Comparison of ENCODE assay signal across 11 cellular contexts in the genomic region with DNA sequence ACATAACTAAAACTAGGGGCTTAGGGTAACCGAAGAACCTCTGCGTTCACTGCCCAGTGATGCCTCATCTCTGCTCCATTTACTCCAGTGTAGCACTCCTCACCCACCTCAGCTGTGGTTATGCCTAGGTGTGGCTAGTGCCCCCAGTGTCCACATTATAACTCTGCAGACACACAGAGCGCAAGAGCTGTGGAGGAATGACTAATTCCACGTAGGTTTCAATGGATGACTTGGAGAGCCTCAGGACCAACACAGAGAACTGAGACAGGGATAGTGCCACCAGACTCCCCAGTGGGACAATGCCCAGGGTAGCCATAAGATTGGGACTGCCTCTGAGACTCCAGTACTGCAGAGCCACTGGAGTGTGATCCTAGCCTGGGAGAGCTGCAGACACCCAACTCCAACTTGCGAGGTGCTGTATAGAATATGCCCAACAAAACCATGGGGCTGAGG.
DNase-seq lines count a peak whose midpoint lies in the region; ATAC-seq and TF ChIP-seq lines count a peak whose summit lies in the region.
"Had no signal": no experiment of that assay in that cellular context is flagged by ENCODE, and none has a peak within 500 bp of the region (broad histone marks: within the 10 kb centered on the region; RNA-seq: fewer than 3 reads in every experiment).

No MANE protein-coding gene starts in this region.

- peak; percentile 21 for DNase-seq in activated CD8-positive, alpha-beta memory T cell treated with anti-CD3 and anti-CD28 coated beads, Interleukin-2, amount 50 U/mL, for 4 hours
- no peak for DNase-seq in activated CD8-positive, alpha-beta memory T cell treated with anti-CD3 and anti-CD28 coated beads, Interleukin-2, amount 50 U/mL, for 48 hours
- DNase-seq in M059J (ENCODE audit: low read depth) (peak; percentile 90), mammary epithelial cell (peak; percentile 78), psoas muscle (no peak)
- peak; percentile 12 for DNase-seq in stimulated activated CD4-positive, alpha-beta T cell treated with anti-CD3 and anti-CD28 coated beads, Interleukin-4, amount 100 ng/mL, for 1 hour
- DNase-seq: CD4-positive, alpha-beta memory T cell; NCI-H526 treated with DMSO at 0.1 percent for 48 hours; right cardiac atrium had no signal

- H3K9ac ChIP-seq in mammary epithelial cell (ENCODE audit: insufficient read depth, low read length) = no peak overlapping the region

- BruUV-seq in mammary epithelial cell (replicated peaks; lab: Mats Ljungman, UMichigan) = no TSS peak

- dilution Hi-C loops in mammary epithelial cell (cut with HindIII; ENCODE audit: low sequenced_read_pairs) = no loop called here

- intact Hi-C loops in mammary epithelial cell (cut with micrococcal nuclease) = loop anchor here (1.0 to 10.0 kb wide), 2 partner anchors 228 to 308 kb away; no protein-coding TSS in a partner anchor
- intact Hi-C loops in psoas muscle (cut with DNase I) = loop anchor here in 1 of 2 donors (10.0 kb wide), 1 partner anchor 228 kb away; no protein-coding TSS in a partner anchor

- H3K4me3 ChIP-seq in mammary epithelial cell (replicated peaks in 1 of 3; ENCODE audit: insufficient read depth in 1 of 3, low read depth in 2 of 3, low read length in 3 of 3) (no peak overlapping the region), psoas muscle (no peak overlapping the region)

- in situ Hi-C loops in mammary epithelial cell (cut with MboI; ENCODE audit: low sequenced_read_pairs in 2 of 2) = loop anchor here in 1 of 2 donors (25.0 kb wide), 1 partner anchor 406 kb away; no protein-coding TSS in a partner anchor

- H3K9me3 ChIP-seq in mammary epithelial cell (replicated peaks; ENCODE audit: insufficient read depth, low read length) (no peaks in the 10 kb centered on the region), psoas muscle (no peaks in the 10 kb centered on the region)

- H3K36me3 ChIP-seq in mammary epithelial cell (ENCODE audit: insufficient read depth, low read length) (peaks cover 22% of the 10 kb centered on the region), psoas muscle (ENCODE audit: insufficient read depth in 1 of 2, low read depth in 1 of 2) (no peaks in the 10 kb centered on the region)

- H3K4me2 ChIP-seq in mammary epithelial cell (ENCODE audit: insufficient read depth, low read depth, low read length) = no peak overlapping the region

- WGBS in mammary epithelial cell (ENCODE audit: low coverage, missing lambda C conversion rate) = 62% methylated on average over 3 of the region's 5 CpGs
- WGBS in psoas muscle, 3 donors = 74 to 98% (median 92%) methylated on average over 5 of the region's 5 CpGs

- H3K27ac ChIP-seq in mammary epithelial cell (ENCODE audit: insufficient read depth, low read depth, low read length) = peak overlapping the region; percentile 13
- no peak overlapping the region for H3K27ac ChIP-seq in psoas muscle

- CTCF ChIA-PET in mammary epithelial cell (lab: Charles Lee; ENCODE audit: low non-redundant PET) = no interaction called here

- peaks cover 27% of the 10 kb centered on the region for H3K79me2 ChIP-seq in mammary epithelial cell (ENCODE audit: insufficient read depth, low read length)

- H2AFZ ChIP-seq in mammary epithelial cell (ENCODE audit: low read depth, low read length) = no peak overlapping the region

- no peak for ATAC-seq in HG02938 (IDR thresholded peaks at IDR 0.05; ENCODE audit: unreplicated experiment)
- ATAC-seq in HG03432 (IDR thresholded peaks at IDR 0.05; ENCODE audit: unreplicated experiment) = no peak
- no peak for ATAC-seq in psoas muscle

- TF ChIP-seq CTCF in mammary epithelial cell (conservative IDR thresholded peaks at IDR 0.05 in 1 of 2, IDR thresholded peaks at IDR 0.05 in 1 of 2; ENCODE audit: extremely low read depth in 1 of 2, insufficient read depth in 1 of 2, low read depth in 1 of 2, low read length in 2 of 2) (peak; percentile 47 to 56), psoas muscle (IDR thresholded peaks at IDR 0.05) (no peak)

- H3K27me3 ChIP-seq in mammary epithelial cell (ENCODE audit: insufficient read depth, low read length) (no peaks in the 10 kb centered on the region), psoas muscle (ENCODE audit: insufficient read depth in 3 of 3, low read length in 2 of 3) (peaks cover 0 to 3% (median 0%) of the 10 kb centered on the region in 3 donors)

- H4K20me1 ChIP-seq in mammary epithelial cell (ENCODE audit: insufficient read depth, low read length) = no peaks in the 10 kb centered on the region

- H3K4me1 ChIP-seq in mammary epithelial cell (ENCODE audit: insufficient read depth, low read length) = peaks cover 66% of the 10 kb centered on the region
- H3K4me1 ChIP-seq in psoas muscle = no peaks in the 10 kb centered on the region

Comparison
In these comparisons a context has a peak if more than half of its experiments do, and no peak if none do; other contexts are left out.
1. DNase-seq: peak in activated CD8-positive, alpha-beta memory T cell treated with anti-CD3 and anti-CD28 coated beads, Interleukin-2, amount 50 U/mL, for 4 hours (single experiment), M059J (single experiment), mammary epithelial cell (single experiment) and stimulated activated CD4-positive, alpha-beta T cell treated with anti-CD3 and anti-CD28 coated beads, Interleukin-4, amount 100 ng/mL, for 1 hour (single experiment); none in activated CD8-positive, alpha-beta memory T cell treated with anti-CD3 and anti-CD28 coated beads, Interleukin-2, amount 50 U/mL, for 48 hours (single experiment) and psoas muscle (0 of 2).